30 cellular contexts compared by ENCODE assay signal in the genomic region with DNA sequence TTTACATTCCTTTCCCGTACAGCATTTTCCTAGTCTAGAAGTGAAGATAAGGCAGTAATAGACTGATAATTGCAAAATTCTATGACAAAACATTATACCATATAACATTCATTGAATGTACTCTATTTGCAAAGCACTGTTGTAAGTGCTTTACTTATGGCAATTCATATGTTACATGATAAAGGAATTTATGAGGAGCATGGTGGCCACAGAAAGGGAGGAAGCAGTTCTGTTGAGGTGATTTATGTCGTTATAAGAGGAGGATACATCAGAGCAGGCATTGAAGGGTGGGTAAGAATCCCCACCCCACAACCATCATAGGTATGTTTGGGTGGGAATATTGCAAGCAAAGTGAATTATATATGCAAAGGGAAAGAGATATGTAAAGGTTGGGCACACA.
"Had no signal": no experiment of that assay in that cellular context is flagged by ENCODE, and none has a peak within 500 bp of the region (broad histone marks: within the 10 kb centered on the region; RNA-seq: fewer than 3 reads in every experiment).

No MANE protein-coding gene starts in this region.

- ATAC-seq: activated CD4-positive, alpha-beta T cell treated with anti-CD3 and anti-CD28 coated beads for 36 hours; activated CD8-positive, alpha-beta memory T cell treated with anti-CD3 and anti-CD28 coated beads, Interleukin-2, amount 10 ng/mL, durations not matched to agents 7 days and 5 days; activated CD8-positive, alpha-beta T cell treated with anti-CD3 and anti-CD28 coated beads, Interleukin-2, amount 10 ng/mL, durations not matched to agents 7 days and 5 days; esophagus mucosa; T-helper 17 cell had no signal

- H3K9me3 Mint-ChIP-seq: activated CD4-positive, alpha-beta memory T cell treated with anti-CD3 and anti-CD28 coated beads for 36 hours; activated CD4-positive, alpha-beta T cell treated with anti-CD3 and anti-CD28 coated beads, Interleukin-2, amount 10 ng/mL, durations not matched to agents 24 days and 14 days; activated T-helper 1 cell treated with anti-CD3 and anti-CD28 coated beads, Interleukin-12 subunit alpha, Interleukin-12 subunit beta, Interleukin-2, Interleukin-4 antibody, amounts not matched to agents 30 ng/mL and 10 ng/mL and 1 ng/mL, durations not matched to agents 14 hours and 24 hours and 36 hours; central memory CD8-positive, alpha-beta T cell; dendritic cell treated with granulocyte-macrophage colony-stimulating factor and Interleukin-4, amounts not matched to agents 40 ng/mL and 50 ng/mL, for 4 days; endodermal cell; T-helper 2 cell treated with Interferon-gamma antibody and Interleukin-4, amounts not matched to agents 5 μg/mL and 100 μg/mL, for 36 hours had no signal

- H3K4me3 Mint-ChIP-seq: activated CD4-positive, alpha-beta memory T cell treated with anti-CD3 and anti-CD28 coated beads for 36 hours; activated CD4-positive, alpha-beta T cell treated with anti-CD3 and anti-CD28 coated beads for 36 hours; activated CD4-positive, alpha-beta T cell treated with anti-CD3 and anti-CD28 coated beads, Interleukin-2, amount 10 ng/mL, durations not matched to agents 24 days and 14 days; activated CD8-positive, alpha-beta memory T cell treated with anti-CD3 and anti-CD28 coated beads, Interleukin-2, amount 10 ng/mL, durations not matched to agents 7 days and 5 days; activated CD8-positive, alpha-beta T cell treated with anti-CD3 and anti-CD28 coated beads, Interleukin-2, amount 10 ng/mL, durations not matched to agents 7 days and 5 days; activated naive CD8-positive, alpha-beta T cell; activated T-helper 1 cell treated with anti-CD3 and anti-CD28 coated beads, Interleukin-12 subunit alpha, Interleukin-12 subunit beta, Interleukin-2, Interleukin-4 antibody, amounts not matched to agents 30 ng/mL and 10 ng/mL and 1 ng/mL, durations not matched to agents 14 hours and 24 hours and 36 hours; central memory CD8-positive, alpha-beta T cell; dendritic cell treated with granulocyte-macrophage colony-stimulating factor and Interleukin-4, amounts not matched to agents 40 ng/mL and 50 ng/mL, for 4 days; endodermal cell; T-helper 17 cell; T-helper 2 cell treated with Interferon-gamma antibody and Interleukin-4, amounts not matched to agents 5 μg/mL and 100 μg/mL, for 36 hours had no signal

- H3K4me1 Mint-ChIP-seq: activated CD4-positive, alpha-beta T cell treated with anti-CD3 and anti-CD28 coated beads for 36 hours; activated CD4-positive, alpha-beta T cell treated with anti-CD3 and anti-CD28 coated beads, Interleukin-2, amount 10 ng/mL, durations not matched to agents 24 days and 14 days; activated CD8-positive, alpha-beta memory T cell treated with anti-CD3 and anti-CD28 coated beads, Interleukin-2, amount 10 ng/mL, durations not matched to agents 7 days and 5 days; central memory CD8-positive, alpha-beta T cell; endodermal cell; T-helper 17 cell had no signal

- H3K36me3 Mint-ChIP-seq: activated CD4-positive, alpha-beta memory T cell treated with anti-CD3 and anti-CD28 coated beads for 36 hours; activated CD8-positive, alpha-beta memory T cell treated with anti-CD3 and anti-CD28 coated beads, Interleukin-2, amount 10 ng/mL, durations not matched to agents 7 days and 5 days; activated naive CD8-positive, alpha-beta T cell had no signal

- H3K27me3 Mint-ChIP-seq: activated CD4-positive, alpha-beta memory T cell treated with anti-CD3 and anti-CD28 coated beads for 36 hours; activated CD4-positive, alpha-beta T cell treated with anti-CD3 and anti-CD28 coated beads for 36 hours; activated CD4-positive, alpha-beta T cell treated with anti-CD3 and anti-CD28 coated beads, Interleukin-2, amount 10 ng/mL, durations not matched to agents 24 days and 14 days; activated CD8-positive, alpha-beta memory T cell treated with anti-CD3 and anti-CD28 coated beads, Interleukin-2, amount 10 ng/mL, durations not matched to agents 7 days and 5 days; activated naive CD8-positive, alpha-beta T cell; central memory CD8-positive, alpha-beta T cell; dendritic cell treated with granulocyte-macrophage colony-stimulating factor and Interleukin-4, amounts not matched to agents 40 ng/mL and 50 ng/mL, for 4 days; T-helper 17 cell had no signal

- DNase-seq: activated CD4-positive, alpha-beta memory T cell treated with anti-CD3 and anti-CD28 coated beads for 36 hours; activated CD4-positive, alpha-beta T cell treated with anti-CD3 and anti-CD28 coated beads for 36 hours; activated CD4-positive, alpha-beta T cell treated with anti-CD3 and anti-CD28 coated beads, Interleukin-2, amount 10 ng/mL, durations not matched to agents 24 days and 14 days; activated CD4-positive, CD25-positive, alpha-beta regulatory T cell; activated CD4-positive, CD25-positive, alpha-beta regulatory T cell treated with anti-CD3 and anti-CD28 coated beads, Interleukin-2, amount 50 U/mL, for 72 hours; activated CD8-positive, alpha-beta memory T cell treated with anti-CD3 and anti-CD28 coated beads, Interleukin-2, amount 10 ng/mL, durations not matched to agents 7 days and 5 days; activated CD8-positive, alpha-beta memory T cell treated with anti-CD3 and anti-CD28 coated beads, Interleukin-2, amount 50 U/mL, for 4 hours; activated CD8-positive, alpha-beta T cell treated with anti-CD3 and anti-CD28 coated beads, Interleukin-2, amount 10 ng/mL, durations not matched to agents 7 days and 5 days; activated effector memory CD4-positive, alpha-beta T cell treated with Interleukin-2 at 50 U/mL for 16 hours; activated gamma-delta T cell treated with Interleukin-2 at 50 U/mL for 16 hours; activated naive CD4-positive, alpha-beta T cell treated with anti-CD3 and anti-CD28 coated beads, Interleukin-2, amount 50 U/mL, for 16 hours; activated naive CD4-positive, alpha-beta T cell treated with Interleukin-2 at 50 U/mL for 16 hours; activated T-cell treated with anti-CD3 and anti-CD28 coated beads, Interleukin-2, amount 50 U/mL, for 1 hour; activated T-cell treated with anti-CD3 and anti-CD28 coated beads, Interleukin-2, amount 50 U/mL, for 48 hours; amniotic stem cell; anterior cingulate cortex; brain microvascular endothelial cell; dorsolateral prefrontal cortex; effector memory CD4-positive, alpha-beta T cell; endodermal cell; foreskin fibroblast; T-helper 1 cell; T-helper 17 cell; T1000 had no signal

- H3K27ac Mint-ChIP-seq: activated CD4-positive, alpha-beta memory T cell treated with anti-CD3 and anti-CD28 coated beads for 36 hours; activated CD4-positive, alpha-beta T cell treated with anti-CD3 and anti-CD28 coated beads for 36 hours; activated CD4-positive, alpha-beta T cell treated with anti-CD3 and anti-CD28 coated beads, Interleukin-2, amount 10 ng/mL, durations not matched to agents 24 days and 14 days; activated CD8-positive, alpha-beta memory T cell treated with anti-CD3 and anti-CD28 coated beads, Interleukin-2, amount 10 ng/mL, durations not matched to agents 7 days and 5 days; activated CD8-positive, alpha-beta T cell treated with anti-CD3 and anti-CD28 coated beads, Interleukin-2, amount 10 ng/mL, durations not matched to agents 7 days and 5 days; activated naive CD8-positive, alpha-beta T cell; activated T-helper 1 cell treated with anti-CD3 and anti-CD28 coated beads, Interleukin-12 subunit alpha, Interleukin-12 subunit beta, Interleukin-2, Interleukin-4 antibody, amounts not matched to agents 30 ng/mL and 10 ng/mL and 1 ng/mL, durations not matched to agents 14 hours and 24 hours and 36 hours; dendritic cell treated with granulocyte-macrophage colony-stimulating factor and Interleukin-4, amounts not matched to agents 40 ng/mL and 50 ng/mL, for 4 days; endodermal cell; T-helper 17 cell; T-helper 2 cell treated with Interferon-gamma antibody and Interleukin-4, amounts not matched to agents 5 μg/mL and 100 μg/mL, for 36 hours had no signal
